Comparison of ENCODE assay signal across 1 cellular context in the genomic region with DNA sequence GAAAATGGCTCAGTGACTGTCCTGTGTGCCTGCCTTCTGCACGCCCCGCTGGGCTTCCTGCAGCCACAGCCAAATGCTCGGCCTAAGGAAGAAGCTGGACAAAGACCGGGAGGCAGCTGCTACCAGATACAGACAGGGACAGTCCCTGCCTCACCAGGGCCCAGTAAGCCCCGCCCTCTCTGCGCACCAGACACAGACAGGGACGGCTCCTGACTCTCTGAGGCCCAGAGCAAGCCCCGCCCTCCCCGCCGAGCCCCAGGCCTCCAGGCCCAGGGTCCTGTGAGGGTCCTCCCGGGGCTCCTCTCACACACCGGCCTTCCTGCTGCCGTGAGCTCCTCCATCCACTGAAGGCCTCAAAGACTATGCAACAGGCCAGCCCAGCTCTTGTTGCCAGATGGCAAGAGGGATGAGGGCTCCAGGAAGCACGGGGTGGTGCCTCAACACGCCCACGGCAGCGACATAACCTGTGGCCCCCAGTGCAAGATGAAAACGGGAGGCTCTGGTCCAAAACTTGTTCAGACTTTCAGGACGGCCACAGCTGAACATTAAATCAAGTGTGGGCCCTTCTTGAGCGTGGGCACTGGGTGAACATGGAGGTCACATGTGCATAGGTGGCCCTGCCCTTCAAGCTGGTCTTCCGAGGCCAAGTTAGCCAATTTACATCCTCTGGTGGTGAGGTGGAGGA.
TF ChIP-seq lines count a peak whose summit lies in the region.

No MANE protein-coding gene starts in this region.

TF ChIP-seq in GM12878, 131 proteins besides CTCF, POLR2A, EP300 and RAD21:
- TF ChIP-seq, protein P1, sequence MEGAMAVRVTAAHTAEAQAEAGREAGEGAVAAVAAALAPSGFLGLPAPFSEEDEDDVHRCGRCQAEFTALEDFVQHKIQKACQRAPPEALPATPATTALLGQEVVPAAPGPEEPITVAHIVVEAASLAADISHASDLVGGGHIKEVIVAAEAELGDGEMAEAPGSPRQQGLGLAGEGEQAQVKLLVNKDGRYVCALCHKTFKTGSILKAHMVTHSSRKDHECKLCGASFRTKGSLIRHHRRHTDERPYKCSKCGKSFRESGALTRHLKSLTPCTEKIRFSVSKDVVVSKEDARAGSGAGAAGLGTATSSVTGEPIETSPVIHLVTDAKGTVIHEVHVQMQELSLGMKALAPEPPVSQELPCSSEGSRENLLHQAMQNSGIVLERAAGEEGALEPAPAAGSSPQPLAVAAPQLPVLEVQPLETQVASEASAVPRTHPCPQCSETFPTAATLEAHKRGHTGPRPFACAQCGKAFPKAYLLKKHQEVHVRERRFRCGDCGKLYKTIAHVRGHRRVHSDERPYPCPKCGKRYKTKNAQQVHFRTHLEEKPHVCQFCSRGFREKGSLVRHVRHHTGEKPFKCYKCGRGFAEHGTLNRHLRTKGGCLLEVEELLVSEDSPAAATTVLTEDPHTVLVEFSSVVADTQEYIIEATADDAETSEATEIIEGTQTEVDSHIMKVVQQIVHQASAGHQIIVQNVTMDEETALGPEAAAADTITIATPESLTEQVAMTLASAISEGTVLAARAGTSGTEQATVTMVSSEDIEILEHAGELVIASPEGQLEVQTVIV (IDR thresholded peaks at IDR 0.05; ENCODE audit: borderline replicate concordance, partially characterized antibody) = no peak
- TF ChIP-seq ZNF274 (IDR thresholded peaks at IDR 0.05; ENCODE audit: insufficient read depth, insufficient read length) (no peak), RFX5 (IDR thresholded peaks at IDR 0.05; ENCODE audit: low read depth, low read length) (no peak), EGR1 (IDR thresholded peaks at IDR 0.05; ENCODE audit: borderline replicate concordance in 1 of 2, low read depth in 2 of 2, low read length in 2 of 2) (no peak), MTA3 (IDR thresholded peaks at IDR 0.05; ENCODE audit: borderline replicate concordance, low read length) (no peak), NFYA (IDR thresholded peaks at IDR 0.05; ENCODE audit: borderline replicate concordance, low read depth, low read length) (no peak), CHD2 (IDR thresholded peaks at IDR 0.05; ENCODE audit: borderline replicate concordance, low read depth, low read length) (no peak), IKZF2 (IDR thresholded peaks at IDR 0.05) (no peak), POU2F2 (IDR thresholded peaks at IDR 0.05; ENCODE audit: borderline replicate concordance, low read depth, low read length) (no peak), BCL11A (IDR thresholded peaks at IDR 0.05; ENCODE audit: low read depth, low read length) (no peak), NBN (IDR thresholded peaks at IDR 0.05) (no peak), MTA2 (IDR thresholded peaks at IDR 0.05; ENCODE audit: low read depth) (no peak), HDAC6 (IDR thresholded peaks at IDR 0.05; ENCODE audit: unreplicated experiment) (no peak)
- TF ChIP-seq, protein P2, sequence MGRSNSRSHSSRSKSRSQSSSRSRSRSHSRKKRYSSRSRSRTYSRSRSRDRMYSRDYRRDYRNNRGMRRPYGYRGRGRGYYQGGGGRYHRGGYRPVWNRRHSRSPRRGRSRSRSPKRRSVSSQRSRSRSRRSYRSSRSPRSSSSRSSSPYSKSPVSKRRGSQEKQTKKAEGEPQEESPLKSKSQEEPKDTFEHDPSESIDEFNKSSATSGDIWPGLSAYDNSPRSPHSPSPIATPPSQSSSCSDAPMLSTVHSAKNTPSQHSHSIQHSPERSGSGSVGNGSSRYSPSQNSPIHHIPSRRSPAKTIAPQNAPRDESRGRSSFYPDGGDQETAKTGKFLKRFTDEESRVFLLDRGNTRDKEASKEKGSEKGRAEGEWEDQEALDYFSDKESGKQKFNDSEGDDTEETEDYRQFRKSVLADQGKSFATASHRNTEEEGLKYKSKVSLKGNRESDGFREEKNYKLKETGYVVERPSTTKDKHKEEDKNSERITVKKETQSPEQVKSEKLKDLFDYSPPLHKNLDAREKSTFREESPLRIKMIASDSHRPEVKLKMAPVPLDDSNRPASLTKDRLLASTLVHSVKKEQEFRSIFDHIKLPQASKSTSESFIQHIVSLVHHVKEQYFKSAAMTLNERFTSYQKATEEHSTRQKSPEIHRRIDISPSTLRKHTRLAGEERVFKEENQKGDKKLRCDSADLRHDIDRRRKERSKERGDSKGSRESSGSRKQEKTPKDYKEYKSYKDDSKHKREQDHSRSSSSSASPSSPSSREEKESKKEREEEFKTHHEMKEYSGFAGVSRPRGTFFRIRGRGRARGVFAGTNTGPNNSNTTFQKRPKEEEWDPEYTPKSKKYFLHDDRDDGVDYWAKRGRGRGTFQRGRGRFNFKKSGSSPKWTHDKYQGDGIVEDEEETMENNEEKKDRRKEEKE (IDR thresholded peaks at IDR 0.05) = no peak
- TF ChIP-seq, protein P3, sequence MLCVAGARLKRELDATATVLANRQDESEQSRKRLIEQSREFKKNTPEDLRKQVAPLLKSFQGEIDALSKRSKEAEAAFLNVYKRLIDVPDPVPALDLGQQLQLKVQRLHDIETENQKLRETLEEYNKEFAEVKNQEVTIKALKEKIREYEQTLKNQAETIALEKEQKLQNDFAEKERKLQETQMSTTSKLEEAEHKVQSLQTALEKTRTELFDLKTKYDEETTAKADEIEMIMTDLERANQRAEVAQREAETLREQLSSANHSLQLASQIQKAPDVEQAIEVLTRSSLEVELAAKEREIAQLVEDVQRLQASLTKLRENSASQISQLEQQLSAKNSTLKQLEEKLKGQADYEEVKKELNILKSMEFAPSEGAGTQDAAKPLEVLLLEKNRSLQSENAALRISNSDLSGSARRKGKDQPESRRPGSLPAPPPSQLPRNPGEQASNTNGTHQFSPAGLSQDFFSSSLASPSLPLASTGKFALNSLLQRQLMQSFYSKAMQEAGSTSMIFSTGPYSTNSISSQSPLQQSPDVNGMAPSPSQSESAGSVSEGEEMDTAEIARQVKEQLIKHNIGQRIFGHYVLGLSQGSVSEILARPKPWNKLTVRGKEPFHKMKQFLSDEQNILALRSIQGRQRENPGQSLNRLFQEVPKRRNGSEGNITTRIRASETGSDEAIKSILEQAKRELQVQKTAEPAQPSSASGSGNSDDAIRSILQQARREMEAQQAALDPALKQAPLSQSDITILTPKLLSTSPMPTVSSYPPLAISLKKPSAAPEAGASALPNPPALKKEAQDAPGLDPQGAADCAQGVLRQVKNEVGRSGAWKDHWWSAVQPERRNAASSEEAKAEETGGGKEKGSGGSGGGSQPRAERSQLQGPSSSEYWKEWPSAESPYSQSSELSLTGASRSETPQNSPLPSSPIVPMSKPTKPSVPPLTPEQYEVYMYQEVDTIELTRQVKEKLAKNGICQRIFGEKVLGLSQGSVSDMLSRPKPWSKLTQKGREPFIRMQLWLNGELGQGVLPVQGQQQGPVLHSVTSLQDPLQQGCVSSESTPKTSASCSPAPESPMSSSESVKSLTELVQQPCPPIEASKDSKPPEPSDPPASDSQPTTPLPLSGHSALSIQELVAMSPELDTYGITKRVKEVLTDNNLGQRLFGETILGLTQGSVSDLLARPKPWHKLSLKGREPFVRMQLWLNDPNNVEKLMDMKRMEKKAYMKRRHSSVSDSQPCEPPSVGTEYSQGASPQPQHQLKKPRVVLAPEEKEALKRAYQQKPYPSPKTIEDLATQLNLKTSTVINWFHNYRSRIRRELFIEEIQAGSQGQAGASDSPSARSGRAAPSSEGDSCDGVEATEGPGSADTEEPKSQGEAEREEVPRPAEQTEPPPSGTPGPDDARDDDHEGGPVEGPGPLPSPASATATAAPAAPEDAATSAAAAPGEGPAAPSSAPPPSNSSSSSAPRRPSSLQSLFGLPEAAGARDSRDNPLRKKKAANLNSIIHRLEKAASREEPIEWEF (IDR thresholded peaks at IDR 0.05; ENCODE audit: insufficient replicate concordance, low read depth, low read length) = no peak
- TF ChIP-seq, protein P4, sequence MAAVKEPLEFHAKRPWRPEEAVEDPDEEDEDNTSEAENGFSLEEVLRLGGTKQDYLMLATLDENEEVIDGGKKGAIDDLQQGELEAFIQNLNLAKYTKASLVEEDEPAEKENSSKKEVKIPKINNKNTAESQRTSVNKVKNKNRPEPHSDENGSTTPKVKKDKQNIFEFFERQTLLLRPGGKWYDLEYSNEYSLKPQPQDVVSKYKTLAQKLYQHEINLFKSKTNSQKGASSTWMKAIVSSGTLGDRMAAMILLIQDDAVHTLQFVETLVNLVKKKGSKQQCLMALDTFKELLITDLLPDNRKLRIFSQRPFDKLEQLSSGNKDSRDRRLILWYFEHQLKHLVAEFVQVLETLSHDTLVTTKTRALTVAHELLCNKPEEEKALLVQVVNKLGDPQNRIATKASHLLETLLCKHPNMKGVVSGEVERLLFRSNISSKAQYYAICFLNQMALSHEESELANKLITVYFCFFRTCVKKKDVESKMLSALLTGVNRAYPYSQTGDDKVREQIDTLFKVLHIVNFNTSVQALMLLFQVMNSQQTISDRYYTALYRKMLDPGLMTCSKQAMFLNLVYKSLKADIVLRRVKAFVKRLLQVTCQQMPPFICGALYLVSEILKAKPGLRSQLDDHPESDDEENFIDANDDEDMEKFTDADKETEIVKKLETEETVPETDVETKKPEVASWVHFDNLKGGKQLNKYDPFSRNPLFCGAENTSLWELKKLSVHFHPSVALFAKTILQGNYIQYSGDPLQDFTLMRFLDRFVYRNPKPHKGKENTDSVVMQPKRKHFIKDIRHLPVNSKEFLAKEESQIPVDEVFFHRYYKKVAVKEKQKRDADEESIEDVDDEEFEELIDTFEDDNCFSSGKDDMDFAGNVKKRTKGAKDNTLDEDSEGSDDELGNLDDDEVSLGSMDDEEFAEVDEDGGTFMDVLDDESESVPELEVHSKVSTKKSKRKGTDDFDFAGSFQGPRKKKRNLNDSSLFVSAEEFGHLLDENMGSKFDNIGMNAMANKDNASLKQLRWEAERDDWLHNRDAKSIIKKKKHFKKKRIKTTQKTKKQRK (IDR thresholded peaks at IDR 0.05; ENCODE audit: low read depth, low read length) = no peak
